8 cellular contexts compared by ENCODE assay signal in genomic region chr7:146247991-146248390, GRCh38.
DNase-seq lines count a peak whose midpoint lies in the region; FAIRE-seq and TF ChIP-seq lines count a peak whose summit lies in the region.
"Not testable (repeated sequence)": the region's sequence is repeated elsewhere in the genome, so short reads cannot be mapped to it uniquely, and the experiment has no call there.

No MANE protein-coding gene starts in this region.

- not testable (repeated sequence) for H3T11ph ChIP-seq in H9 (ENCODE audit: low read length)

- H3K79me2 ChIP-seq in H9 (ENCODE audit: insufficient read depth, low read length) (peaks cover 29% of the 10 kb centered on the region; the same call in 1 of the 2 replicates), H1 (ENCODE audit: control insufficient read depth in 1 of 2, insufficient read depth in 2 of 2, low read length in 2 of 2) (peaks cover 15 to 71% of the 10 kb centered on the region in 2 experiments)
- not testable (repeated sequence) for H3K79me2 ChIP-seq in hepatocyte

- H4K20me1 ChIP-seq in H9 (ENCODE audit: control insufficient read depth, insufficient read depth, insufficient read length); H1 (replicated peaks in 1 of 2; ENCODE audit: control insufficient read depth in 1 of 2, insufficient read depth in 2 of 2, low read length in 2 of 2); hepatocyte (ENCODE audit: insufficient read depth, poor library complexity, severe bottlenecking): not testable (repeated sequence)

- H3K27me3 ChIP-seq in H9 (ENCODE audit: insufficient read depth, low read length); NT2/D1 (ENCODE audit: insufficient read depth, insufficient read length); H1 (replicated peaks in 1 of 4; ENCODE audit: control insufficient read depth in 3 of 4, extremely low read depth in 1 of 4, insufficient read depth in 3 of 4, low read length in 3 of 4); iPS-18a (ENCODE audit: control insufficient read depth, insufficient read depth, low read length); neuronal stem cell (ENCODE audit: control insufficient read depth in 3 of 3, insufficient read depth in 3 of 3, low read depth in 1 of 3, low read length in 3 of 3): not testable (repeated sequence)
- H3K27me3 ChIP-seq in hepatocyte = peaks cover 25% of the 10 kb centered on the region

- CTCF ChIA-PET in H1 (lab: Charles Lee; ENCODE audit: partially characterized antibody) = not testable (repeated sequence)

- not testable (repeated sequence) for H3K27ac ChIP-seq in H9 (ENCODE audit: insufficient read length, low read depth, low read length); hepatocyte; iPS-18a (ENCODE audit: low read length); neuronal stem cell (replicated peaks; ENCODE audit: low read length)
- peak overlapping the region; percentile 11; the same call in 1 of the 2 replicates for H3K27ac ChIP-seq in H1 (ENCODE audit: low read depth, low read length)

- H2BK20ac ChIP-seq in H9 (ENCODE audit: low read depth, low read length, poor library complexity, severe bottlenecking); H1 (ENCODE audit: low read length): not testable (repeated sequence)

- not testable (repeated sequence) for H3K4ac ChIP-seq in H9 (ENCODE audit: low read depth, low read length); H1 (replicated peaks; ENCODE audit: insufficient read length, low read depth, low read length); neuronal stem cell (ENCODE audit: low read length)

- H3K27me3 Mint-ChIP-seq in H9 (ENCODE audit: low read depth) = not testable (repeated sequence)
- H3K27me3 Mint-ChIP-seq in mesothelial cell of epicardium (ENCODE audit: low read depth) (peaks cover 59% of the 10 kb centered on the region), type B pancreatic cell (peaks cover 57% of the 10 kb centered on the region)

- peak overlapping the region; percentile 81 for H3K9ac ChIP-seq in H9 (ENCODE audit: extremely low read depth, insufficient read length, low read length)
- peak overlapping the region; percentile 50 for H3K9ac ChIP-seq in NT2/D1 (ENCODE audit: insufficient read length, low read depth)
- peak overlapping the region; percentile 35 to 87 (median 54) for H3K9ac ChIP-seq in H1 (replicated peaks in 1 of 4; ENCODE audit: extremely low read depth in 1 of 4, low read depth in 3 of 4, low read length in 3 of 4)
- peak overlapping the region; percentile 66 for H3K9ac ChIP-seq in iPS-18a (ENCODE audit: low read length)
- H3K9ac ChIP-seq in neuronal stem cell (ENCODE audit: low read depth, low read length, poor library complexity) = not testable (repeated sequence)

- not testable (repeated sequence) for H3K23me2 ChIP-seq in H9 (ENCODE audit: insufficient read length, low read depth, low read length, poor library complexity, severe bottlenecking); H1 (ENCODE audit: low read depth, low read length)

- DNase-seq in H9; NT2/D1 (ENCODE audit: low read depth, low spot score); H1 (ENCODE audit: low read depth in 1 of 2, low spot score in 2 of 2); hepatocyte (ENCODE audit: low spot score); mesothelial cell of epicardium (ENCODE audit: low spot score in 2 of 2, unreplicated experiment in 2 of 2); neuronal stem cell (ENCODE audit: low spot score); type B pancreatic cell (ENCODE audit: extremely low spot score, unreplicated experiment): not testable (repeated sequence)

- not testable (repeated sequence) for H3K9me2 ChIP-seq in hepatocyte (replicated peaks; ENCODE audit: insufficient read depth)

- H4K5ac ChIP-seq in H9 (ENCODE audit: insufficient read length, low read depth, low read length) = not testable (repeated sequence)
- H4K5ac ChIP-seq in H1 (ENCODE audit: insufficient read length, low read depth, low read length) = peak overlapping the region; percentile 1

- not testable (repeated sequence) for H2AFZ ChIP-seq in H9 (ENCODE audit: low read length); H1 (ENCODE audit: low read length); hepatocyte; neuronal stem cell (ENCODE audit: low read length)

- H2BK15ac ChIP-seq in H9 (ENCODE audit: low read depth, low read length); H1 (ENCODE audit: low read length); neuronal stem cell (ENCODE audit: low read length): not testable (repeated sequence)

- TF ChIP-seq POLR2A in H1 (IDR thresholded peaks at IDR 0.05; ENCODE audit: control extremely low read depth in 1 of 2, low read depth in 2 of 2, low read length in 2 of 2) = not testable (repeated sequence)

- H3K23ac ChIP-seq in H9 (ENCODE audit: insufficient read length, low read depth, low read length); H1 (ENCODE audit: insufficient read length); neuronal stem cell (ENCODE audit: low read depth, low read length, poor library complexity): not testable (repeated sequence)

- not testable (repeated sequence) for H2BK5ac ChIP-seq in H9 (ENCODE audit: insufficient read length, low read length); neuronal stem cell (ENCODE audit: low read length)
- H2BK5ac ChIP-seq in H1 (ENCODE audit: low read depth, low read length) = peak overlapping the region; percentile 90; the same call in 1 of the 2 replicates

- H3K9me3 ChIP-seq in H9 (ENCODE audit: control insufficient read depth, low read depth, low read length); NT2/D1 (ENCODE audit: insufficient read depth, low read length); H1 (ENCODE audit: insufficient read depth in 2 of 2, low read depth in 1 of 2, low read length in 1 of 2); hepatocyte (ENCODE audit: low read depth); iPS-18a (ENCODE audit: control insufficient read depth, low read depth, low read length); neuronal stem cell (replicated peaks in 1 of 2; ENCODE audit: control insufficient read depth in 2 of 2, insufficient read depth in 1 of 2, low read depth in 1 of 2, low read length in 2 of 2): not testable (repeated sequence)

- H3K36me3 Mint-ChIP-seq in H9 (ENCODE audit: insufficient read depth in 1 of 3, low read depth in 3 of 3) = peaks cover 24 to 48% (median 31%) of the 10 kb centered on the region in 3 experiments
- H3K36me3 Mint-ChIP-seq in mesothelial cell of epicardium, type B pancreatic cell: not testable (repeated sequence)

- not testable (repeated sequence) for H3K36me3 ChIP-seq in NT2/D1 (ENCODE audit: insufficient read depth, insufficient read length, low read length); hepatocyte (replicated peaks; ENCODE audit: insufficient read depth, low read depth); iPS-18a (ENCODE audit: control insufficient read depth, low read depth, low read length); neuronal stem cell (replicated peaks in 1 of 2; ENCODE audit: control insufficient read depth in 2 of 2, insufficient read depth in 2 of 2, low read length in 2 of 2)
- H3K36me3 ChIP-seq in H1 (ENCODE audit: control insufficient read depth in 2 of 4, insufficient read depth in 4 of 4, low read length in 3 of 4) = peaks cover 0 to 14% (median 0%) of the 10 kb centered on the region in 4 experiments; a peak in 1 of 8 replicates

- not testable (repeated sequence) for H3K9me3 Mint-ChIP-seq in H9, mesothelial cell of epicardium, type B pancreatic cell

- peak overlapping the region in 2 of 3 experiments; percentile 94 to 99; a peak in 5 of 7 replicates for H3K27ac Mint-ChIP-seq in H9
- not testable (repeated sequence) for H3K27ac Mint-ChIP-seq in mesothelial cell of epicardium, type B pancreatic cell

- H4K8ac ChIP-seq in H9 (replicated peaks; ENCODE audit: insufficient read length, low read depth, low read length); H1 (ENCODE audit: extremely low read depth, insufficient read depth, low read length); neuronal stem cell (ENCODE audit: low read depth, low read length): not testable (repeated sequence)

- peak overlapping the region; percentile 84 to 98 for H3K4me3 Mint-ChIP-seq in H9
- peak overlapping the region; percentile 55 for H3K4me3 Mint-ChIP-seq in mesothelial cell of epicardium
- H3K4me3 Mint-ChIP-seq in type B pancreatic cell = peak overlapping the region; percentile 71

- H3K14ac ChIP-seq in H9 (ENCODE audit: insufficient read depth, low read length); H1 (ENCODE audit: insufficient read length); neuronal stem cell (ENCODE audit: low read length): not testable (repeated sequence)

- not testable (repeated sequence) for TF ChIP-seq CTCF in H9 (conservative IDR thresholded peaks at IDR 0.05); H1 (IDR thresholded peaks at IDR 0.05; ENCODE audit: control extremely low read depth in 1 of 3, insufficient read depth in 1 of 3, low read depth in 1 of 3, low read length in 3 of 3); hepatocyte (IDR thresholded peaks at IDR 0.05; ENCODE audit: poor library complexity); mesothelial cell of epicardium (IDR thresholded peaks at IDR 0.05; ENCODE audit: unreplicated experiment); type B pancreatic cell (conservative IDR thresholded peaks at IDR 0.05)

- peak overlapping the region; percentile 40 for H3K4me3 ChIP-seq in NT2/D1 (ENCODE audit: insufficient read length, low read depth)
- H3K4me3 ChIP-seq in H1 (ENCODE audit: extremely low read depth in 1 of 4, insufficient read depth in 2 of 4, low read depth in 3 of 4, low read length in 4 of 4) = peak overlapping the region; percentile 74 to 96 (median 81)
- not testable (repeated sequence) for H3K4me3 ChIP-seq in hepatocyte
- peak overlapping the region; percentile 63 for H3K4me3 ChIP-seq in iPS-18a (ENCODE audit: low read length)
- peak overlapping the region in 1 of 2 donors; percentile 28 for H3K4me3 ChIP-seq in neuronal stem cell (ENCODE audit: low read length in 2 of 2)

- H3K4me1 Mint-ChIP-seq in H9 (peaks cover 53 to 57% of the 10 kb centered on the region in 2 experiments), mesothelial cell of epicardium (peaks cover 11% of the 10 kb centered on the region)
- H3K4me1 Mint-ChIP-seq in type B pancreatic cell (ENCODE audit: unreplicated experiment) = not testable (repeated sequence)

- not testable (repeated sequence) for FAIRE-seq in H1 (lab: Jason Lieb, UNC)

- H3K79me1 ChIP-seq in H9 (ENCODE audit: insufficient read depth, low read depth, low read length, poor library complexity, severe bottlenecking); H1 (ENCODE audit: low read depth, low read length); neuronal stem cell (ENCODE audit: low read depth, low read length): not testable (repeated sequence)

- TF ChIP-seq EP300 in H1 (IDR thresholded peaks at IDR 0.05; ENCODE audit: borderline replicate concordance in 1 of 2, low read depth in 2 of 2, low read length in 2 of 2) = not testable (repeated sequence)

- POLR2A ChIA-PET in H1 (lab: Charles Lee; ENCODE audit: partially characterized antibody) = interaction anchor here (1.0 kb wide), 1 partner anchor 10 kb away, joined by 5 read pairs; no protein-coding TSS in a partner anchor

- H3K4me1 ChIP-seq in H9 (ENCODE audit: insufficient read depth, low read length) (peaks cover 11% of the 10 kb centered on the region; the same call in 1 of the 2 replicates), H1 (replicated peaks in 1 of 4; ENCODE audit: control insufficient read depth in 3 of 4, insufficient read depth in 4 of 4, low read length in 3 of 4) (peaks cover 0 to 11% (median 7%) of the 10 kb centered on the region in 4 experiments; a peak in 4 of 7 replicates), iPS-18a (ENCODE audit: control insufficient read depth, low read depth, low read length) (peaks cover 18% of the 10 kb centered on the region)
- not testable (repeated sequence) for H3K4me1 ChIP-seq in NT2/D1 (ENCODE audit: insufficient read depth, insufficient read length); hepatocyte (ENCODE audit: insufficient read depth); neuronal stem cell (ENCODE audit: control insufficient read depth in 2 of 2, insufficient read depth in 1 of 2, low read depth in 1 of 2, low read length in 2 of 2)

- H2AK5ac ChIP-seq in H9 (ENCODE audit: insufficient read length, low read length); H1 (ENCODE audit: low read depth, low read length); neuronal stem cell (ENCODE audit: low read depth, low read length): not testable (repeated sequence)

- H3K4me2 ChIP-seq in H9 (ENCODE audit: insufficient read depth, insufficient read length, low read length) = peak overlapping the region; percentile 66
- peak overlapping the region; percentile 65 to 82 for H3K4me2 ChIP-seq in H1 (ENCODE audit: insufficient read depth in 1 of 2, low read depth in 2 of 2, low read length in 2 of 2)
- H3K4me2 ChIP-seq in hepatocyte = peak overlapping the region; percentile 72
- H3K4me2 ChIP-seq in neuronal stem cell (ENCODE audit: insufficient read depth, low read length, poor library complexity, severe bottlenecking) = peak overlapping the region; percentile 62

- WGBS in H9 (ENCODE audit: extremely low coverage, insufficient read length, low lambda C conversion rate) = no CpG with 5 or more reads among the region's 15 CpGs
- 4% methylated on average over 13 of the region's 15 CpGs; no CpG with 5 or more reads in 1 of the 2 experiments for WGBS in H1 (ENCODE audit: extremely low coverage in 1 of 2, insufficient coverage in 1 of 2, insufficient read length in 1 of 2, insufficient replicate concordance in 2 of 2, low coverage in 1 of 2, low lambda C conversion rate in 2 of 2, missing lambda C conversion rate in 1 of 2), 2 experiments
- WGBS in hepatocyte (ENCODE audit: low lambda C conversion rate, missing lambda C conversion rate) = 7% methylated on average over 15 of the region's 15 CpGs
- no CpG with 5 or more reads among the region's 15 CpGs for WGBS in neuronal stem cell (ENCODE audit: extremely low coverage in 2 of 2, insufficient read length in 2 of 2, insufficient replicate concordance in 1 of 2), 2 donors

- not testable (repeated sequence) for H4K91ac ChIP-seq in H9 (ENCODE audit: insufficient read length, low read depth, low read length); H1 (replicated peaks; ENCODE audit: insufficient read length, low read length); neuronal stem cell (ENCODE audit: low read depth, low read length, poor library complexity)

- H3K56ac ChIP-seq in H9 (ENCODE audit: insufficient read length, low read depth, low read length) = not testable (repeated sequence)
- peak overlapping the region; percentile 19 for H3K56ac ChIP-seq in H1 (replicated peaks; ENCODE audit: insufficient read length, low read depth, low read length)

- not testable (repeated sequence) for TF ChIP-seq RAD21 in H1 (IDR thresholded peaks at IDR 0.05 in 1 of 2, conservative IDR thresholded peaks at IDR 0.05 in 1 of 2; ENCODE audit: low read depth in 2 of 2, low read length in 2 of 2)

- not testable (repeated sequence) for H3K18ac ChIP-seq in H9 (ENCODE audit: insufficient read length, low read depth, low read length); H1 (ENCODE audit: extremely low read depth, low read length); neuronal stem cell (ENCODE audit: low read length)

- H2BK120ac ChIP-seq in H9 (ENCODE audit: low read depth, low read length, poor library complexity, severe bottlenecking); H1 (replicated peaks; ENCODE audit: low read depth, low read length); neuronal stem cell (ENCODE audit: low read depth, low read length): not testable (repeated sequence)

- not testable (repeated sequence) for H2BK12ac ChIP-seq in H9 (ENCODE audit: insufficient read length, low read depth, low read length); H1 (ENCODE audit: low read depth, low read length); neuronal stem cell (ENCODE audit: low read length)
